In the genomic region with DNA sequence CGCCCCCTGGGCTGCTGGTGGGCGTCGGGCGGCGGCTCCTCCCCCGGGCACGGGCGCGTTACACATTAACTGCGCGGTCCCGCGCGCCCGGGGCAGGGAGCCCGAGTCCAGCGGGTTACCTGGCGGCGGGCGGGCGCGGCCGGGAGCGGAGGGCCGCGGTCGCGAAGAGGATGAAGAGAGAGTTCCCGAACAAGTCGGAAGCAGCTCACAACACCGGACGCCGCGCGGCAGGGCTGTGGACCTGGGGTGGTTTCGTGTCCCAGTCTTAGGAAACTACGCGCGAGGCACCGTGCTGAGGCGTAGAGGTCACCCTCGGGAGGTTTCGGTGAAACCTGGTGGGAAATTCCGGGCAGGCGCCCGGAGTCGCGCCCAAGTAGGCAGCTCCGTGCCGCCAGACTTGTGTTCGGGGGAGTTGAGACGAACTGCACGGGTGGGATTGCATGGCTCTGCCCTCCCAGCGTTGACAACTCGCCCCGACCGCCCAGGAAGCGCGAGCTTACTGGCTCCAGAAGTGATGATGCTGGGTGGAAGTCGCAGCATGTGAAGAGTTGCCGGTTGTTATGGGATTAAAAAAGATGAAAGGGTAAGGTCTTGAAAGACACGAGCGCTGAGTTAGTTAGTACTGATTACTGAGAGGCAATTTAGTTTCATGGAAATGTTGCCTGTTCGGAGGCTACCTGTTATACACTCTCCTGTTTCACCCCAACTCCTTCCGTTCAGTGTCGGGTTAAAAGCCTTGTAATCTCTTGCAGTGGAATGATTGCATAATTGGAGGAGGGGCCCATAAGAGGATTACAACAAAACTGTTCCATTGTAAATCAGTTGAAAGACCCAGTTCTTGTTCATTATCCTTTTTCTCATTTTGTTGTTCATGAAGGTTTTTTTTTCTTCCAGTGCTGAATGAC, we compare ENCODE assay signal across 8 cellular contexts. TPM values are rescaled to one million over a fixed set of nuclear protein-coding genes. Genes with fewer than 3 reads are reported as not detected.
DNase-seq lines count a peak whose midpoint lies in the region; ATAC-seq, FAIRE-seq and TF ChIP-seq lines count a peak whose summit lies in the region.

No MANE protein-coding gene starts in this region.

- TF ChIP-seq CTCF in GM13977 (IDR thresholded peaks at IDR 0.05; ENCODE audit: extremely low read depth, insufficient read depth, missing control alignments), result no peak
- TF ChIP-seq CTCF in astrocyte of the spinal cord (IDR thresholded peaks at IDR 0.05; ENCODE audit: low read depth, low read length), result no peak
- no peak for TF ChIP-seq CTCF in gastrocnemius medialis (IDR thresholded peaks at IDR 0.05 in 4 of 5, conservative IDR thresholded peaks at IDR 0.05 in 1 of 5)

- H3K4me3 ChIP-seq in astrocyte of the spinal cord (ENCODE audit: low read depth, low read length), result peak overlapping the region; percentile 75
- H3K4me3 ChIP-seq in iPS-11a (ENCODE audit: low read depth, low read length), result peak overlapping the region; percentile 74
- H3K4me3 ChIP-seq in gastrocnemius medialis, result peak overlapping the region; percentile 67 to 95 (median 74)

- in situ Hi-C loops in GM13977 (cut with MboI; ENCODE audit: low pct_unique_long_range_greater_than_20kb, low sequenced_read_pairs, unreplicated experiment), result no loop called here
- in situ Hi-C loops in astrocyte of the spinal cord (cut with HindIII; ENCODE audit: low sequenced_read_pairs), result no loop called here
- in situ Hi-C loops in gastrocnemius medialis (cut with MboI; ENCODE audit: low sequenced_read_pairs in 4 of 4), result no loop called here

- intact Hi-C loops in gastrocnemius medialis (cut with DNase I; ENCODE audit: low total_unique reads), result loop anchor here (2.0 to 10.0 kb wide), 6 partner anchors 42 to 503 kb away; a partner anchor contains a TSS

- H3K9me3 ChIP-seq in gastrocnemius medialis, result no peaks in the 10 kb centered on the region

- H3K27ac ChIP-seq in gastrocnemius medialis, result peak overlapping the region; percentile 74 to 89 (median 86)

- H3K27me3 ChIP-seq in gastrocnemius medialis, result no peaks in the 10 kb centered on the region

- H3K36me3 ChIP-seq in gastrocnemius medialis, result no peaks in the 10 kb centered on the region

- no peak for TF ChIP-seq POLR2A in gastrocnemius medialis (IDR thresholded peaks at IDR 0.05)

- DNase-seq in GM13977 (ENCODE audit: low spot score), result peak; percentile 67
- peak; percentile 59 for DNase-seq in NCI-H1417 treated with DMSO at 0.1 percent for 48 hours (lab: John Stamatoyannopoulos, UW)
- DNase-seq in T-helper 22 cell (ENCODE audit: low read depth), result peak; percentile 63
- peak; percentile 38 for DNase-seq in astrocyte of the spinal cord (ENCODE audit: low read depth, low spot score)
- DNase-seq in gastrocnemius medialis, result peak; percentile 11 to 24
- DNase-seq in RCC 7860 (ENCODE audit: low spot score), result no peak

- no peak for FAIRE-seq in RCC 7860 (lab: Jason Lieb, UNC)

- ATAC-seq in HG02798 (IDR thresholded peaks at IDR 0.05; ENCODE audit: poor library complexity, unreplicated experiment) (peak; percentile 37), gastrocnemius medialis (peak; percentile 37 to 48)

- peaks cover 7 to 8% of the 10 kb centered on the region in 2 donors for H3K4me1 ChIP-seq in gastrocnemius medialis

RNA-seq across cellular contexts. Expression of a gene that starts 0.9 kb away (rescaled TPM):
- 10 to 100 TPM; 18.6 to 27.4 (median 20.3) TPM for total RNA-seq in gastrocnemius medialis

RNA-seq across cellular contexts. Expression of a gene that starts 40.4 kb away (rescaled TPM):
- total RNA-seq in gastrocnemius medialis, result 100 to 1,000 TPM in 3 of 4 donors, 10 to 100 TPM in 1; 61.8 to 163 (median 119) TPM
